In the genomic region with DNA sequence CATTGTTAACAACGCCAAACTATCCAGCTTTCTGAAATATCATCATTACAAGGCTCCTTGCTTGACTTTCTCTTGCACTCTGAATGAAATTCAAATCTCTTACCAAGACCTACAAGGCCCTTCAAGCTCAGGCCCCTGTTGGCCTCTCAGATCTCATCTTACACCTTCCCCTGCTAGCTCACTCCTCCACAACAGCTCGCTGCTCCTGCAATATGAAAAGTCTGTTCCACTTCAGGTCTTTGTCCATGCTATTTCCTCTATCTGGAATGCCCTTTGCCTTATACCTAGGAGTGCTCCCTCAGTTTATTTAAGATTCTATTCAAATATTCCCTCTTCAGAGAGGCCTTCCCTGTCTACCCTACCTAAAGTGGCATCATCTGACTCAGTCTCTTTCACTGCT, we compare ENCODE assay signal across 23 cellular contexts.
"Had no signal": no experiment of that assay in that cellular context is flagged by ENCODE, and none has a peak within 500 bp of the region (broad histone marks: within the 10 kb centered on the region; RNA-seq: fewer than 3 reads in every experiment).

No MANE protein-coding gene starts in this region.

- H3K36me3 ChIP-seq: ovary, right atrium auricular region, thyroid gland had no signal

- H3K27ac ChIP-seq: coronary artery, hepatocyte, ovary, right atrium auricular region, suprapubic skin, thyroid gland had no signal

- H3K4me3 Mint-ChIP-seq: naive thymus-derived CD4-positive, alpha-beta T cell; stimulated activated effector memory CD8-positive, alpha-beta T cell treated with anti-CD3 and anti-CD28 coated beads, Interleukin-12 subunit alpha, Interleukin-12 subunit beta, amount 100 ng/mL, for 72 hours; type B pancreatic cell had no signal

- H2AFZ ChIP-seq: hepatocyte had no signal

- H3K79me2 ChIP-seq: hepatocyte had no signal

- H3K36me3 Mint-ChIP-seq: stimulated activated effector memory CD8-positive, alpha-beta T cell treated with anti-CD3 and anti-CD28 coated beads, Interleukin-12 subunit alpha, Interleukin-12 subunit beta, amount 100 ng/mL, for 72 hours had no signal

- ATAC-seq: left cardiac atrium; left ventricle myocardium superior; naive thymus-derived CD4-positive, alpha-beta T cell; stimulated activated effector memory CD8-positive, alpha-beta T cell treated with anti-CD3 and anti-CD28 coated beads, Interleukin-12 subunit alpha, Interleukin-12 subunit beta, amount 100 ng/mL, for 72 hours; stimulated activated naive CD8-positive, alpha-beta T cell treated with anti-CD3 and anti-CD28 coated beads, Interleukin-15, Interleukin-2, amounts not matched to agents 100 U/mL and 50 U/mL, for 24 hours had no signal

- H3K4me3 ChIP-seq: coronary artery, hepatocyte, lung, ovary, right atrium auricular region, smooth muscle cell, suprapubic skin, thyroid gland had no signal

- H3K27me3 ChIP-seq: hepatocyte, ovary, right atrium auricular region, suprapubic skin, thyroid gland had no signal

- DNase-seq: effector CD4-positive, alpha-beta T cell; foreskin melanocyte; head of caudate nucleus; kidney; left cardiac atrium; left ventricle myocardium superior; mesenchymal stem cell; midbrain; naive thymus-derived CD4-positive, alpha-beta T cell; nucleus accumbens; ovary; stimulated activated CD4-positive, alpha-beta T cell treated with anti-CD3 and anti-CD28 coated beads, Interleukin-2, amount 100 ng/mL, for 48 hours; stimulated activated CD8-positive, alpha-beta memory T cell treated with anti-CD3 and anti-CD28 coated beads, Interleukin-4, amount 100 ng/mL, for 48 hours; stimulated activated naive CD8-positive, alpha-beta T cell treated with anti-CD3 and anti-CD28 coated beads, Interleukin-15, Interleukin-2, amounts not matched to agents 100 U/mL and 50 U/mL, for 24 hours; thyroid gland had no signal

- H3K9me3 Mint-ChIP-seq: naive thymus-derived CD4-positive, alpha-beta T cell; type B pancreatic cell had no signal

- H3K4me2 ChIP-seq: hepatocyte, smooth muscle cell had no signal

- H3K4me1 Mint-ChIP-seq: naive thymus-derived CD4-positive, alpha-beta T cell; stimulated activated effector memory CD8-positive, alpha-beta T cell treated with anti-CD3 and anti-CD28 coated beads, Interleukin-12 subunit alpha, Interleukin-12 subunit beta, amount 100 ng/mL, for 72 hours had no signal

- H3K27me3 Mint-ChIP-seq: naive thymus-derived CD4-positive, alpha-beta T cell; type B pancreatic cell had no signal

- H3K9me3 ChIP-seq: ovary, right atrium auricular region, suprapubic skin, thyroid gland had no signal

- H3K4me1 ChIP-seq: right atrium auricular region, suprapubic skin, thyroid gland had no signal

- H3K27ac Mint-ChIP-seq: naive thymus-derived CD4-positive, alpha-beta T cell; stimulated activated effector memory CD8-positive, alpha-beta T cell treated with anti-CD3 and anti-CD28 coated beads, Interleukin-12 subunit alpha, Interleukin-12 subunit beta, amount 100 ng/mL, for 72 hours; type B pancreatic cell had no signal
